8 cellular contexts compared by ENCODE assay signal in genomic region chr21:45076245-45076661, GRCh38. TPM values are rescaled to one million over a fixed set of nuclear protein-coding genes. Genes with fewer than 3 reads are reported as not detected.
DNase-seq lines count a peak whose midpoint lies in the region; ATAC-seq and TF ChIP-seq lines count a peak whose summit lies in the region.

No MANE protein-coding gene starts in this region.

- peaks cover 11% of the 10 kb centered on the region for H3K79me1 ChIP-seq in trophoblast cell (ENCODE audit: low read length)

- H3K79me2 ChIP-seq in trophoblast cell (ENCODE audit: control insufficient read depth, insufficient read depth, low read length, poor library complexity), result peaks cover 8% of the 10 kb centered on the region

- 0 out of 2 replicates have a peak overlapping the region, but pooled peaks have one; percentile 9 for H3K4me3 ChIP-seq in Caco-2 (ENCODE audit: low read depth, low read length)
- peak overlapping the region; percentile 62 to 98 (median 87) for H3K4me3 ChIP-seq in breast epithelium
- no peak overlapping the region for H3K4me3 ChIP-seq in trophoblast cell (ENCODE audit: low read depth, low read length)
- no peak overlapping the region for H3K4me3 ChIP-seq in ovary

- H4K12ac ChIP-seq in trophoblast cell (ENCODE audit: low read depth, low read length), result no peak overlapping the region

- H3K36me3 ChIP-seq in Caco-2 (ENCODE audit: control insufficient read depth, insufficient read depth, low read length) (no peaks in the 10 kb centered on the region), breast epithelium (no peaks in the 10 kb centered on the region), trophoblast cell (ENCODE audit: control insufficient read depth in 1 of 2, insufficient read depth in 2 of 2, low read length in 2 of 2) (no peaks in the 10 kb centered on the region), ovary (no peaks in the 10 kb centered on the region)

- H3K27me3 ChIP-seq in Caco-2 (replicated peaks; ENCODE audit: control insufficient read depth, insufficient read depth, low read length), result no peaks in the 10 kb centered on the region
- H3K27me3 ChIP-seq in breast epithelium, result no peaks in the 10 kb centered on the region
- H3K27me3 ChIP-seq in trophoblast cell (ENCODE audit: insufficient read depth, low read length), result no peaks in the 10 kb centered on the region
- no peaks in the 10 kb centered on the region for H3K27me3 ChIP-seq in ovary

- no peaks in the 10 kb centered on the region for H3K9me3 ChIP-seq in Caco-2
- no peaks in the 10 kb centered on the region for H3K9me3 ChIP-seq in breast epithelium
- H3K9me3 ChIP-seq in trophoblast cell (ENCODE audit: insufficient read depth, low read depth, low read length), result no peaks in the 10 kb centered on the region
- no peaks in the 10 kb centered on the region for H3K9me3 ChIP-seq in ovary

- no peak overlapping the region for H3K4ac ChIP-seq in trophoblast cell (ENCODE audit: low read depth, low read length)

- H3K4me1 Mint-ChIP-seq in Caco-2 (ENCODE audit: low read depth, unreplicated experiment), result peaks cover 21% of the 10 kb centered on the region

- no peak for TF ChIP-seq POLR2A in breast epithelium (IDR thresholded peaks at IDR 0.05)
- TF ChIP-seq POLR2A in ovary (IDR thresholded peaks at IDR 0.05), result no peak

- CTCF ChIA-PET in Caco-2 (lab: Charles Lee), result no interaction called here

- H4K8ac ChIP-seq in trophoblast cell (ENCODE audit: low read depth, low read length), result no peak overlapping the region

- no TSS peak for BruUV-seq in Caco-2 (replicated peaks; lab: Mats Ljungman, UMichigan)

- H3K23ac ChIP-seq in trophoblast cell (ENCODE audit: low read length), result no peak overlapping the region

- H3K4me1 ChIP-seq in Caco-2, result peaks cover 13% of the 10 kb centered on the region
- no peaks in the 10 kb centered on the region for H3K4me1 ChIP-seq in breast epithelium
- peaks cover 15 to 21% of the 10 kb centered on the region in 2 experiments for H3K4me1 ChIP-seq in trophoblast cell (ENCODE audit: control insufficient read depth in 1 of 2, insufficient read depth in 2 of 2, low read length in 2 of 2)
- peaks cover 3% of the 10 kb centered on the region for H3K4me1 ChIP-seq in ovary (ENCODE audit: insufficient read depth)

- no peaks in the 10 kb centered on the region for H3K9me3 Mint-ChIP-seq in Caco-2 (ENCODE audit: unreplicated experiment)

- H3K27ac ChIP-seq in breast epithelium (no peak overlapping the region), trophoblast cell (ENCODE audit: low read depth, low read length) (no peak overlapping the region), ovary (no peak overlapping the region)

- no peak overlapping the region for H3K27ac Mint-ChIP-seq in Caco-2 (ENCODE audit: unreplicated experiment)

- no peak overlapping the region for H2BK5ac ChIP-seq in trophoblast cell (ENCODE audit: low read depth, low read length, poor library complexity)

- H2BK120ac ChIP-seq in trophoblast cell (ENCODE audit: insufficient read depth, low read length, poor library complexity), result no peak overlapping the region

- no peak for TF ChIP-seq EP300 in ovary (IDR thresholded peaks at IDR 0.05)

- peak overlapping the region; percentile 72 for H3K4me3 Mint-ChIP-seq in Caco-2 (ENCODE audit: unreplicated experiment)

- no peak overlapping the region for H3K18ac ChIP-seq in trophoblast cell (ENCODE audit: low read length)

- no peak overlapping the region for H2AFZ ChIP-seq in trophoblast cell (ENCODE audit: insufficient read depth, low read length, poor library complexity)

- no peak overlapping the region for H2AK5ac ChIP-seq in trophoblast cell (ENCODE audit: low read length)

- WGBS in trophoblast cell (ENCODE audit: extremely low coverage, insufficient coverage, insufficient read length), result no CpG with 5 or more reads among the region's 7 CpGs
- WGBS in ovary, 3 donors, result 86 to 90% (median 89%) methylated on average over 7 of the region's 7 CpGs

- peaks cover 3% of the 10 kb centered on the region for H3K27me3 Mint-ChIP-seq in Caco-2 (ENCODE audit: insufficient read depth, unreplicated experiment)

- H3K9ac ChIP-seq in trophoblast cell (ENCODE audit: low read length), result no peak overlapping the region

- ATAC-seq in HG03521 (IDR thresholded peaks at IDR 0.05; ENCODE audit: unreplicated experiment), result no peak

- intact Hi-C loops in Caco-2 (cut with micrococcal nuclease; ENCODE audit: unreplicated experiment), result loop anchor here (5.0 kb wide), 1 partner anchor 61 kb away; no protein-coding TSS in a partner anchor
- intact Hi-C loops in breast epithelium (cut with DNase I; ENCODE audit: low total_unique reads), result loop anchor here (10.0 kb wide), 1 partner anchor 121 kb away; no protein-coding TSS in a partner anchor
- intact Hi-C loops in ovary (cut with DNase I), result loop anchor here in 2 of 4 donors (10.0 kb wide), 2 partner anchors 49 to 59 kb away; no protein-coding TSS in a partner anchor

- TF ChIP-seq CTCF in Caco-2 (IDR thresholded peaks at IDR 0.05; ENCODE audit: insufficient read depth in 1 of 2, low read depth in 1 of 2, low read length in 1 of 2, severe bottlenecking in 1 of 2, unreplicated experiment in 1 of 2) (no peak), breast epithelium (IDR thresholded peaks at IDR 0.05) (no peak), ovary (IDR thresholded peaks at IDR 0.05) (no peak)

- H2BK12ac ChIP-seq in trophoblast cell (ENCODE audit: low read length), result no peak overlapping the region

- no peak overlapping the region for H4K91ac ChIP-seq in trophoblast cell (ENCODE audit: low read depth, low read length)

- POLR2A ChIA-PET in Caco-2 (lab: Charles Lee), result interaction anchor here (1.1 kb wide), 1 partner anchor 64 kb away, joined by 4 read pairs; no protein-coding TSS in a partner anchor

- DNase-seq in Caco-2 (no peak), NCI-H526 treated with DMSO at 0.1 percent for 48 hours (lab: John Stamatoyannopoulos, UW) (peak; percentile 19), breast epithelium (ENCODE audit: low spot score in 2 of 2) (no peak), trophoblast cell (no peak), NCI-H2029 (lab: John Stamatoyannopoulos, UW) (no peak), ovary (no peak)
- DNase-seq in activated CD4-positive, CD25-positive, alpha-beta regulatory T cell (lab: John Stamatoyannopoulos, UW), result no peak

- peaks cover 44% of the 10 kb centered on the region for H3K36me3 Mint-ChIP-seq in Caco-2 (ENCODE audit: insufficient read depth, unreplicated experiment)

- H3K4me2 ChIP-seq in trophoblast cell (ENCODE audit: low read length), result peak overlapping the region; percentile 33

- H3K14ac ChIP-seq in trophoblast cell (ENCODE audit: low read length), result no peak overlapping the region

RNA-seq across cellular contexts. Expression of gene ADARB1, which starts 1.9 kb away (rescaled TPM):
- total RNA-seq in Caco-2 (2022), result 25.4 and 25.8 TPM in 2 replicates
- 10 to 100 TPM; 19.9 to 21.3 (median 20.0) TPM for total RNA-seq in breast epithelium
- polyA plus RNA-seq in trophoblast cell (2013), result 12.9 and 14.2 TPM in 2 replicates
- 10 to 100 TPM in 5 of 7 donors, 1 to 10 TPM in 2; 6.4 to 23.7 (median 16.3) TPM for total RNA-seq in ovary
- polyA plus RNA-seq in ovary, result 10 to 100 TPM in 1 of 2 donors, 1 to 10 TPM in 1; 6.0 to 22.3 TPM

Comparison
In these comparisons a context has a peak if more than half of its experiments do, and no peak if none do; other contexts are left out.
1. H3K4me3 ChIP-seq: peak in Caco-2 (single experiment) and breast epithelium (3 of 3); none in trophoblast cell (single experiment) and ovary (single experiment).